ENCODE assay signal across 8 cellular contexts in genomic region chr10:75401569-75402485, GRCh38. TPM values are rescaled to one million over a fixed set of nuclear protein-coding genes. Genes with fewer than 3 reads are reported as not detected.
A peak's percentile ranks its signal among the peaks of the same experiment; 100 is the strongest.
DNase-seq lines count a peak whose midpoint lies in the region; ATAC-seq and TF ChIP-seq lines count a peak whose summit lies in the region.

ZNF503 (minus strand) TSS chr10:75401764; CDS start chr10:75401419, 345 bp downstream.

- peaks cover 3% of the 10 kb centered on the region; the same call in 2 of the 3 replicates for H3K9me3 Mint-ChIP-seq in GM23338

- peak within 1 kb of the TSS; percentile 85 for H3K4me2 ChIP-seq in GM23338

- intact Hi-C loops in sciatic nerve (cut with DNase I): loop anchor here (5.0 kb wide), 1 partner anchor 635 kb away; no protein-coding TSS in a partner anchor

- no peaks in the 10 kb centered on the region for H3K36me3 ChIP-seq in GM23338 (ENCODE audit: insufficient read depth)

- TF ChIP-seq CTCF in GM23338 (conservative IDR thresholded peaks at IDR 0.05; ENCODE audit: low read depth in 2 of 2): 0 out of 4 replicates have a peak, but pooled peaks of 1 of the 2 experiments have one; percentile 17

- peak within 1 kb of the TSS; percentile 65 for H3K4me3 ChIP-seq in GM23338

- peaks cover 98% of the 10 kb centered on the region for H3K27me3 ChIP-seq in GM23338 (ENCODE audit: insufficient read depth)

- H3K79me2 ChIP-seq in GM23338 (replicated peaks; ENCODE audit: insufficient read depth): no peaks in the 10 kb centered on the region

- peaks cover 32% of the 10 kb centered on the region for H3K4me1 Mint-ChIP-seq in GM23338

- peak within 1 kb of the TSS; percentile 98 for H2AFZ ChIP-seq in GM23338

- H3K27ac ChIP-seq in GM23338 (ENCODE audit: low read depth) (no peak within 1 kb of the TSS), caudate nucleus (ENCODE audit: low read depth, low read length) (peak within 1 kb of the TSS; percentile 96)

- H3K27ac Mint-ChIP-seq in GM23338: no peak within 1 kb of the TSS

- H3K9me2 ChIP-seq in GM23338 (ENCODE audit: insufficient read depth): no peaks in the 10 kb centered on the region

- peaks cover 94% of the 10 kb centered on the region for H3K27me3 Mint-ChIP-seq in GM23338 (ENCODE audit: insufficient read depth, low read depth, poor library complexity)

- peak within 1 kb of the TSS; percentile 76 for H3K4me3 Mint-ChIP-seq in GM23338

- peaks cover 13% of the 10 kb centered on the region for H4K20me1 ChIP-seq in GM23338 (replicated peaks; ENCODE audit: insufficient read depth)

- peak; percentile 92 for DNase-seq in GF-D8 (lab: John Stamatoyannopoulos, UW)
- peak; percentile 98 for DNase-seq in GM23338 (ENCODE audit: low spot score)
- DNase-seq in M059J (ENCODE audit: low read depth): peak; percentile 97
- peak; percentile 68 for DNase-seq in SHP77 treated with DMSO at 0.1 percent for 48 hours (lab: John Stamatoyannopoulos, UW)
- DNase-seq in caudate nucleus (lab: John Stamatoyannopoulos, UW): peak; percentile 50 to 98 (median 92)
- DNase-seq in iPS-NIHi11 (ENCODE audit: low spot score): peak; percentile 88
- peak; percentile 98 for DNase-seq in sciatic nerve (ENCODE audit: low spot score)
- DNase-seq in activated CD4-positive, CD25-positive, alpha-beta regulatory T cell treated with anti-CD3 and anti-CD28 coated beads, Interleukin-2, amount 50 U/mL, for 72 hours: no peak

- H3K36me3 Mint-ChIP-seq in GM23338 (ENCODE audit: low read depth): no peaks in the 10 kb centered on the region; the same call in 2 of the 3 replicates

- H3K4me1 ChIP-seq in GM23338 (ENCODE audit: insufficient read depth): peaks cover 50% of the 10 kb centered on the region

- ATAC-seq in GM23338 (peak; percentile 24), sciatic nerve (peak; percentile 93)

- peaks cover 20% of the 10 kb centered on the region; the same call in 1 of the 2 replicates for H3F3A ChIP-seq in GM23338 (replicated peaks; ENCODE audit: low read depth)

TF ChIP-seq in GM23338, 12 proteins besides CTCF, POLR2A, EP300 and RAD21:
- TF ChIP-seq EZH2 (IDR thresholded peaks at IDR 0.05; ENCODE audit: low read depth, unreplicated experiment): peak; percentile 44
- TF ChIP-seq NANOG (IDR thresholded peaks at IDR 0.05; ENCODE audit: borderline replicate concordance): no peak
TF ChIP-seq in GM23338: peak in this region for 1.

RNA-seq across cellular contexts. Expression of gene ZNF503, which starts in this region (rescaled TPM):
- 0.04 TPM in 1 of 2 replicates, not detected in the other for total RNA-seq in GM23338 (2014; rRNA removed; shearing (Covaris generic))
- polyA plus RNA-seq in GM23338 (2016; fragmentation: Nextera tagmentation; extraction: Ambion mirVana): 0.21 and 0.24 TPM in 2 replicates
- 9.1 and 13.8 TPM in 2 replicates for total RNA-seq in M059J (2014; rRNA removed; shearing (Covaris generic))
- 30.2 TPM for total RNA-seq in sciatic nerve

Comparison
In these comparisons a context has a peak if more than half of its experiments do, and no peak if none do; other contexts are left out.
1. Peak in DNase-seq, ATAC-seq, H3K4me3 ChIP-seq and H3K4me2 ChIP-seq in GM23338; RNA of the gene not detected or under 1 TPM.